Comparison of ENCODE assay signal across 1 cellular context in genomic region chr1:246078126-246078887, GRCh38.
A peak's percentile ranks its signal among the peaks of the same experiment; 100 is the strongest.
TF ChIP-seq lines count a peak whose summit lies in the region.

No MANE protein-coding gene starts in this region.

TF ChIP-seq in HepG2, 621 proteins besides CTCF, POLR2A, EP300 and RAD21 (continued from another document and continues in another):
- TF ChIP-seq ZNF550 (CRISPR knock-in tag; IDR thresholded peaks at IDR 0.05; ENCODE audit: borderline replicate concordance) (no peak), FUBP1 (CRISPR knock-in tag; IDR thresholded peaks at IDR 0.05; ENCODE audit: borderline replicate concordance) (no peak), MIXL1 (CRISPR knock-in tag; IDR thresholded peaks at IDR 0.05) (0 out of 2 replicates have a peak, but pooled peaks have one; percentile 23), GPN1 (CRISPR knock-in tag; IDR thresholded peaks at IDR 0.05; ENCODE audit: borderline replicate concordance) (no peak), ZNF44 (CRISPR knock-in tag; IDR thresholded peaks at IDR 0.05) (no peak), ZNF883 (CRISPR knock-in tag; IDR thresholded peaks at IDR 0.05; ENCODE audit: not compliant biosample characterization) (no peak), YY1 (IDR thresholded peaks at IDR 0.05; ENCODE audit: insufficient read depth, insufficient replicate concordance, low read depth, low read length) (no peak), ZNF281 (CRISPR knock-in tag; IDR thresholded peaks at IDR 0.05; ENCODE audit: borderline replicate concordance) (no peak), NFIC (IDR thresholded peaks at IDR 0.05; ENCODE audit: low read length) (no peak), AFF4 (CRISPR knock-in tag; IDR thresholded peaks at IDR 0.05) (no peak), KDM5B (CRISPR knock-in tag; IDR thresholded peaks at IDR 0.05; ENCODE audit: borderline replicate concordance) (no peak), E2F2 (CRISPR knock-in tag; IDR thresholded peaks at IDR 0.05; ENCODE audit: borderline replicate concordance) (no peak), ZFP36 (IDR thresholded peaks at IDR 0.05; ENCODE audit: borderline replicate concordance, low read depth, low read length, partially characterized antibody) (no peak), TRIM24 (CRISPR knock-in tag; IDR thresholded peaks at IDR 0.05) (no peak), HIVEP1 (CRISPR knock-in tag; IDR thresholded peaks at IDR 0.05) (no peak), ARID5B (CRISPR knock-in tag; IDR thresholded peaks at IDR 0.05) (0 out of 2 replicates have a peak, but pooled peaks have one; percentile 19), HNF4A (CRISPR knock-in tag; IDR thresholded peaks at IDR 0.05) (no peak), ZNF510 (CRISPR knock-in tag; IDR thresholded peaks at IDR 0.05; ENCODE audit: low read depth) (no peak), ZKSCAN1 (IDR thresholded peaks at IDR 0.05; ENCODE audit: low read length) (no peak), CHCHD3 (CRISPR knock-in tag; IDR thresholded peaks at IDR 0.05) (no peak), GATA4 (IDR thresholded peaks at IDR 0.05; ENCODE audit: borderline replicate concordance, low read depth) (peak; percentile 33; the same call in 1 of the 2 replicates), NR2F2 (IDR thresholded peaks at IDR 0.05; ENCODE audit: borderline replicate concordance, low read depth) (no peak), ZNF33B (CRISPR knock-in tag; IDR thresholded peaks at IDR 0.05) (no peak), ZNF30 (CRISPR knock-in tag; IDR thresholded peaks at IDR 0.05) (no peak), ZNF629 (CRISPR knock-in tag; conservative IDR thresholded peaks at IDR 0.05) (no peak), RCOR2 (CRISPR knock-in tag; IDR thresholded peaks at IDR 0.05) (no peak), ZNF713 (CRISPR knock-in tag; IDR thresholded peaks at IDR 0.05) (no peak), TEF (CRISPR knock-in tag; IDR thresholded peaks at IDR 0.05) (no peak), ZNF232 (CRISPR knock-in tag; IDR thresholded peaks at IDR 0.05; ENCODE audit: borderline replicate concordance) (no peak), ZNF747 (CRISPR knock-in tag; IDR thresholded peaks at IDR 0.05; ENCODE audit: borderline replicate concordance) (no peak), SOX5 (CRISPR knock-in tag; IDR thresholded peaks at IDR 0.05; ENCODE audit: borderline replicate concordance) (peak; percentile 40; the same call in 1 of the 2 replicates), ZBTB7B (CRISPR knock-in tag; IDR thresholded peaks at IDR 0.05) (no peak), ZNF703 (CRISPR knock-in tag; IDR thresholded peaks at IDR 0.05; ENCODE audit: borderline replicate concordance) (no peak), ZNF7 (CRISPR knock-in tag; IDR thresholded peaks at IDR 0.05) (no peak), ATM (IDR thresholded peaks at IDR 0.05; ENCODE audit: borderline replicate concordance) (no peak), ZSCAN29 (CRISPR knock-in tag; conservative IDR thresholded peaks at IDR 0.05) (no peak), FOXA3 (CRISPR knock-in tag; IDR thresholded peaks at IDR 0.05) (peak; percentile 46; the same call in 1 of the 2 replicates), ELF3 (CRISPR knock-in tag; IDR thresholded peaks at IDR 0.05) (peak; percentile 75), ZNF264 (CRISPR knock-in tag; IDR thresholded peaks at IDR 0.05) (no peak), ZNF83 (CRISPR knock-in tag; IDR thresholded peaks at IDR 0.05; ENCODE audit: borderline replicate concordance) (no peak), ZNF136 (CRISPR knock-in tag; IDR thresholded peaks at IDR 0.05; ENCODE audit: low read depth) (no peak), KDM2A (CRISPR knock-in tag; IDR thresholded peaks at IDR 0.05; ENCODE audit: borderline replicate concordance, low read depth) (no peak)
- TF ChIP-seq, protein P1, sequence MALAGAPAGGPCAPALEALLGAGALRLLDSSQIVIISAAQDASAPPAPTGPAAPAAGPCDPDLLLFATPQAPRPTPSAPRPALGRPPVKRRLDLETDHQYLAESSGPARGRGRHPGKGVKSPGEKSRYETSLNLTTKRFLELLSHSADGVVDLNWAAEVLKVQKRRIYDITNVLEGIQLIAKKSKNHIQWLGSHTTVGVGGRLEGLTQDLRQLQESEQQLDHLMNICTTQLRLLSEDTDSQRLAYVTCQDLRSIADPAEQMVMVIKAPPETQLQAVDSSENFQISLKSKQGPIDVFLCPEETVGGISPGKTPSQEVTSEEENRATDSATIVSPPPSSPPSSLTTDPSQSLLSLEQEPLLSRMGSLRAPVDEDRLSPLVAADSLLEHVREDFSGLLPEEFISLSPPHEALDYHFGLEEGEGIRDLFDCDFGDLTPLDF (CRISPR knock-in tag; IDR thresholded peaks at IDR 0.05) = no peak
- TF ChIP-seq, protein P2, sequence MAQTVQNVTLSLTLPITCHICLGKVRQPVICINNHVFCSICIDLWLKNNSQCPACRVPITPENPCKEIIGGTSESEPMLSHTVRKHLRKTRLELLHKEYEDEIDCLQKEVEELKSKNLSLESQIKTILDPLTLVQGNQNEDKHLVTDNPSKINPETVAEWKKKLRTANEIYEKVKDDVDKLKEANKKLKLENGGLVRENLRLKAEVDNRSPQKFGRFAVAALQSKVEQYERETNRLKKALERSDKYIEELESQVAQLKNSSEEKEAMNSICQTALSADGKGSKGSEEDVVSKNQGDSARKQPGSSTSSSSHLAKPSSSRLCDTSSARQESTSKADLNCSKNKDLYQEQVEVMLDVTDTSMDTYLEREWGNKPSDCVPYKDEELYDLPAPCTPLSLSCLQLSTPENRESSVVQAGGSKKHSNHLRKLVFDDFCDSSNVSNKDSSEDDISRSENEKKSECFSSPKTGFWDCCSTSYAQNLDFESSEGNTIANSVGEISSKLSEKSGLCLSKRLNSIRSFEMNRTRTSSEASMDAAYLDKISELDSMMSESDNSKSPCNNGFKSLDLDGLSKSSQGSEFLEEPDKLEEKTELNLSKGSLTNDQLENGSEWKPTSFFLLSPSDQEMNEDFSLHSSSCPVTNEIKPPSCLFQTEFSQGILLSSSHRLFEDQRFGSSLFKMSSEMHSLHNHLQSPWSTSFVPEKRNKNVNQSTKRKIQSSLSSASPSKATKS (CRISPR knock-in tag; IDR thresholded peaks at IDR 0.05) = no peak
- TF ChIP-seq, protein P3, sequence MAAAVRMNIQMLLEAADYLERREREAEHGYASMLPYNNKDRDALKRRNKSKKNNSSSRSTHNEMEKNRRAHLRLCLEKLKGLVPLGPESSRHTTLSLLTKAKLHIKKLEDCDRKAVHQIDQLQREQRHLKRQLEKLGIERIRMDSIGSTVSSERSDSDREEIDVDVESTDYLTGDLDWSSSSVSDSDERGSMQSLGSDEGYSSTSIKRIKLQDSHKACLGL (CRISPR knock-in tag; IDR thresholded peaks at IDR 0.05) = no peak
- TF ChIP-seq, protein P4, sequence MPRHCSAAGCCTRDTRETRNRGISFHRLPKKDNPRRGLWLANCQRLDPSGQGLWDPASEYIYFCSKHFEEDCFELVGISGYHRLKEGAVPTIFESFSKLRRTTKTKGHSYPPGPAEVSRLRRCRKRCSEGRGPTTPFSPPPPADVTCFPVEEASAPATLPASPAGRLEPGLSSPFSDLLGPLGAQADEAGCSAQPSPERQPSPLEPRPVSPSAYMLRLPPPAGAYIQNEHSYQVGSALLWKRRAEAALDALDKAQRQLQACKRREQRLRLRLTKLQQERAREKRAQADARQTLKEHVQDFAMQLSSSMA (CRISPR knock-in tag; IDR thresholded peaks at IDR 0.05) = no peak
